24 cellular contexts compared by ENCODE assay signal in the genomic region with DNA sequence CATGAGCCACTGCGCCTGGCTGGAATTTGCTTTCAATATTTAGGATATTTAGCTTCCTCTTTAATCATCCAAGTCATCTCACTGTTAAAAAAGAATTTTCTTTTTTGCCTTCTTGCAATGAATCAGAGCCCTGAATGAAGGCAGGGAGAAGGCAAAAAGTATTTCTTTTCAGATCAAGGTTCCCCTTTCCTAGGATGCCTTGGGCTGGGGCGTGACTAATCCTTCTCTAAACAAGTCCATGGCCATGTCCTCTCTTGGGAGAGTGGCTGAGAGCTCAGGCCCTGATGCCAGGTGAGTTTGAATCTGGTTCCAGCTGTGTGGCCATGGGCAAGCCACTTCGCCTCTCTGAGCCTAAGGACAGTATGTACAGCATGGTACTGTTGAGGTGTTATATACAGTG.
A peak's percentile ranks its signal among the peaks of the same experiment; 100 is the strongest.
DNase-seq lines count a peak whose midpoint lies in the region; ATAC-seq and TF ChIP-seq lines count a peak whose summit lies in the region.
"Had no signal": no experiment of that assay in that cellular context is flagged by ENCODE, and none has a peak within 500 bp of the region (broad histone marks: within the 10 kb centered on the region; RNA-seq: fewer than 3 reads in every experiment).

No MANE protein-coding gene starts in this region.

- POLR2A ChIA-PET in activated CD4-positive, alpha-beta memory T cell treated with anti-CD3 and anti-CD28 coated beads for 36 hours (lab: Charles Lee): no interaction called here

- H3K4me3 ChIP-seq in adipocyte (ENCODE audit: low read length) (no peak overlapping the region), right lobe of liver (no peak overlapping the region), spleen (no peak overlapping the region)
- H3K4me3 ChIP-seq: dorsolateral prefrontal cortex, ovary, SK-N-MC, tibial nerve had no signal

- peaks cover 14% of the 10 kb centered on the region for H3K27me3 Mint-ChIP-seq in activated CD4-positive, alpha-beta memory T cell treated with anti-CD3 and anti-CD28 coated beads for 36 hours
- H3K27me3 Mint-ChIP-seq: CD4-positive, CD25-positive, alpha-beta regulatory T cell had no signal

- no peak overlapping the region for H3K4me3 Mint-ChIP-seq in activated CD4-positive, alpha-beta memory T cell treated with anti-CD3 and anti-CD28 coated beads for 36 hours
- H3K4me3 Mint-ChIP-seq: activated T-cell treated with anti-CD3 and anti-CD28 coated beads, Interleukin-2, amount 50 U/mL, for 4 hours; CD4-positive, CD25-positive, alpha-beta regulatory T cell; naive thymus-derived CD8-positive, alpha-beta T cell; stimulated activated naive CD8-positive, alpha-beta T cell treated with anti-CD3 and anti-CD28 coated beads, Interleukin-15, Interleukin-2, amounts not matched to agents 100 ng/mL and 50 ng/mL, for 24 hours; T-helper 1 cell treated with Interleukin-12 subunit alpha and Interleukin-12 subunit beta and Interleukin-4 antibody, amounts not matched to agents 30 μg/mL and 1 μg/mL, for 36 hours had no signal

- no peak overlapping the region for H3K9ac ChIP-seq in adipocyte (ENCODE audit: low read length)

- H3K36me3 ChIP-seq in adipocyte (ENCODE audit: control insufficient read depth, insufficient read depth, low read length, severe bottlenecking) (no peaks in the 10 kb centered on the region), right lobe of liver (no peaks in the 10 kb centered on the region), spleen (no peaks in the 10 kb centered on the region)
- H3K36me3 ChIP-seq: ovary, tibial nerve had no signal

- ATAC-seq in right lobe of liver: no peak
- ATAC-seq: activated T-cell treated with anti-CD3 and anti-CD28 coated beads, Interleukin-2, amount 50 U/mL, for 4 hours; naive thymus-derived CD8-positive, alpha-beta T cell had no signal

- DNase-seq in DMS53 (lab: John Stamatoyannopoulos, UW): peak; percentile 51
- no peak for DNase-seq in DMS53 treated with DMSO at 0.1 percent for 48 hours (lab: John Stamatoyannopoulos, UW; ENCODE audit: unreplicated experiment)
- DNase-seq in adipocyte (ENCODE audit: low read depth): peak; percentile 16
- DNase-seq in right lobe of liver: peak in 1 of 3 donors; percentile 7
- peak; percentile 38 for DNase-seq in spleen
- DNase-seq in HT-29 (ENCODE audit: low spot score): no peak
- no peak for DNase-seq in activated CD4-positive, alpha-beta T cell treated with anti-CD3 and anti-CD28 coated beads for 4 hours
- no peak for DNase-seq in activated CD4-positive, alpha-beta memory T cell treated with anti-CD3 and anti-CD28 coated beads for 36 hours
- DNase-seq: activated CD4-positive, alpha-beta T cell treated with anti-CD3 and anti-CD28 coated beads for 1 hour; activated T-cell treated with anti-CD3 and anti-CD28 coated beads, Interleukin-2, amount 50 U/mL, for 4 hours; CD4-positive, CD25-positive, alpha-beta regulatory T cell; DMS 273 treated with DMSO at 0.1 percent for 48 hours; GF-D8; naive thymus-derived CD8-positive, alpha-beta T cell; NCI-H1092; NCI-H2029 treated with DMSO at 0.1 percent for 48 hours; NCI-H2227 treated with DMSO at 0.1 percent for 48 hours had no signal

- intact Hi-C loops in right lobe of liver (cut with DNase I) (no loop called here), spleen (cut with DNase I; ENCODE audit: low total_unique reads) (no loop called here)
- intact Hi-C loops in activated CD4-positive, alpha-beta memory T cell treated with anti-CD3 and anti-CD28 coated beads for 36 hours (cut with micrococcal nuclease): no loop called here

- H3K27me3 ChIP-seq in adipocyte (replicated peaks; ENCODE audit: control insufficient read depth, insufficient read depth, low read length): peaks cover 33% of the 10 kb centered on the region
- H3K27me3 ChIP-seq in right lobe of liver: no peaks in the 10 kb centered on the region
- peaks cover 0 to 60% (median 0%) of the 10 kb centered on the region in 7 donors for H3K27me3 ChIP-seq in spleen (replicated peaks in 1 of 7)
- H3K27me3 ChIP-seq: dorsolateral prefrontal cortex, ovary, tibial nerve had no signal

- H3K9me3 ChIP-seq in adipocyte (ENCODE audit: control insufficient read depth, low read length) (peaks cover under 1% of the 10 kb centered on the region), right lobe of liver (no peaks in the 10 kb centered on the region), spleen (no peaks in the 10 kb centered on the region)
- H3K9me3 ChIP-seq: ovary, tibial nerve had no signal

- H3K9me3 Mint-ChIP-seq in activated CD4-positive, alpha-beta memory T cell treated with anti-CD3 and anti-CD28 coated beads for 36 hours: no peaks in the 10 kb centered on the region
- H3K9me3 Mint-ChIP-seq: activated T-cell treated with anti-CD3 and anti-CD28 coated beads, Interleukin-2, amount 50 U/mL, for 4 hours; CD4-positive, CD25-positive, alpha-beta regulatory T cell; stimulated activated naive CD8-positive, alpha-beta T cell treated with anti-CD3 and anti-CD28 coated beads, Interleukin-15, Interleukin-2, amounts not matched to agents 100 ng/mL and 50 ng/mL, for 24 hours; T-helper 1 cell treated with Interleukin-12 subunit alpha and Interleukin-12 subunit beta and Interleukin-4 antibody, amounts not matched to agents 30 μg/mL and 1 μg/mL, for 36 hours had no signal

- H3K27ac Mint-ChIP-seq in activated CD4-positive, alpha-beta memory T cell treated with anti-CD3 and anti-CD28 coated beads for 36 hours: no peak overlapping the region
- H3K27ac Mint-ChIP-seq: CD4-positive, CD25-positive, alpha-beta regulatory T cell; naive thymus-derived CD8-positive, alpha-beta T cell; stimulated activated naive CD8-positive, alpha-beta T cell treated with anti-CD3 and anti-CD28 coated beads, Interleukin-15, Interleukin-2, amounts not matched to agents 100 ng/mL and 50 ng/mL, for 24 hours; T-helper 1 cell treated with Interleukin-12 subunit alpha and Interleukin-12 subunit beta and Interleukin-4 antibody, amounts not matched to agents 30 μg/mL and 1 μg/mL, for 36 hours had no signal

- H3K4me1 ChIP-seq in adipocyte (ENCODE audit: control insufficient read depth, insufficient read depth, low read length) (peaks cover 7% of the 10 kb centered on the region), right lobe of liver (no peaks in the 10 kb centered on the region), spleen (peaks cover 0 to 28% (median 2%) of the 10 kb centered on the region in 6 donors)

- TF ChIP-seq POLR2A in right lobe of liver (IDR thresholded peaks at IDR 0.05) (no peak), spleen (IDR thresholded peaks at IDR 0.05) (no peak)

- H3K4me1 Mint-ChIP-seq in activated CD4-positive, alpha-beta memory T cell treated with anti-CD3 and anti-CD28 coated beads for 36 hours (ENCODE audit: low read depth): no peaks in the 10 kb centered on the region
- H3K4me1 Mint-ChIP-seq: CD4-positive, CD25-positive, alpha-beta regulatory T cell; naive thymus-derived CD8-positive, alpha-beta T cell had no signal

- CTCF ChIA-PET in activated CD4-positive, alpha-beta memory T cell treated with anti-CD3 and anti-CD28 coated beads for 36 hours (lab: Charles Lee): interaction anchor here (1.3 kb wide), 1 partner anchor 139 kb away, joined by 4 read pairs; no protein-coding TSS in a partner anchor

- TF ChIP-seq CTCF in right lobe of liver (IDR thresholded peaks at IDR 0.05) (no peak), spleen (IDR thresholded peaks at IDR 0.05 in 8 of 11, conservative IDR thresholded peaks at IDR 0.05 in 3 of 11) (no peak)

- H3K36me3 Mint-ChIP-seq in activated CD4-positive, alpha-beta memory T cell treated with anti-CD3 and anti-CD28 coated beads for 36 hours: no peaks in the 10 kb centered on the region
- H3K36me3 Mint-ChIP-seq: CD4-positive, CD25-positive, alpha-beta regulatory T cell; naive thymus-derived CD8-positive, alpha-beta T cell had no signal

- 54% methylated on average over 2 of the region's 3 CpGs for WGBS in right lobe of liver (ENCODE audit: insufficient coverage, low coverage, low lambda C conversion rate, missing lambda C conversion rate)
- WGBS in spleen, 5 donors: 65 to 93% (median 86%) methylated on average over 3 of the region's 3 CpGs

- H3K27ac ChIP-seq in right lobe of liver: peak overlapping the region; percentile 5 to 54 (median 24)
- no peak overlapping the region for H3K27ac ChIP-seq in spleen
- H3K27ac ChIP-seq: 22Rv1, SK-N-MC had no signal

Comparison
In these comparisons a context has a peak if more than half of its experiments do, and no peak if none do; other contexts are left out.
1. DNase-seq: peak in DMS53 (single experiment), adipocyte (single experiment) and spleen (single experiment); none in DMS53 treated with DMSO at 0.1 percent for 48 hours (single experiment), HT-29 (single experiment), activated CD4-positive, alpha-beta T cell treated with anti-CD3 and anti-CD28 coated beads for 4 hours (0 of 2) and activated CD4-positive, alpha-beta memory T cell treated with anti-CD3 and anti-CD28 coated beads for 36 hours (single experiment).
2. H3K27ac ChIP-seq: peak in right lobe of liver (3 of 3); none in spleen (0 of 8).